Comparison of ENCODE assay signal across 8 cellular contexts in genomic region chr16:4537376-4538066, GRCh38. TPM values are rescaled to one million over a fixed set of nuclear protein-coding genes. Genes with fewer than 3 reads are reported as not detected.
DNase-seq lines count a peak whose midpoint lies in the region; ATAC-seq, FAIRE-seq and TF ChIP-seq lines count a peak whose summit lies in the region.

No MANE protein-coding gene starts in this region.

- ATAC-seq in lower lobe of right lung (peak; percentile 20 to 34), GM19467 (IDR thresholded peaks at IDR 0.05; ENCODE audit: unreplicated experiment) (no peak)

- H3K27me3 ChIP-seq in BLaER1 (no peaks in the 10 kb centered on the region), lower lobe of right lung (ENCODE audit: low read depth) (no peaks in the 10 kb centered on the region), tibial artery (no peaks in the 10 kb centered on the region)

- intact Hi-C loops in lower lobe of right lung (cut with DNase I) (no loop called here), tibial artery (cut with DNase I; ENCODE audit: low total_unique reads) (no loop called here)

- H3K4me3 ChIP-seq in BLaER1 (peak overlapping the region; percentile 85), choroid plexus epithelial cell (ENCODE audit: low read depth, low read length) (peak overlapping the region; percentile 79), lower lobe of right lung (peak overlapping the region; percentile 81), tibial artery (peak overlapping the region; percentile 72 to 83)

- H3K27ac ChIP-seq in BLaER1: peak overlapping the region; percentile 86
- H3K27ac ChIP-seq in lower lobe of right lung: peak overlapping the region; percentile 89
- peak overlapping the region; percentile 79 to 85 for H3K27ac ChIP-seq in tibial artery

- peak overlapping the region; percentile 88 for H3K9ac ChIP-seq in BLaER1

- H3K4me2 ChIP-seq in BLaER1: peak overlapping the region; percentile 99

- no peak for FAIRE-seq in urothelium cell line (lab: Jason Lieb, UNC)

- peaks cover 19% of the 10 kb centered on the region; the same call in 1 of the 2 replicates for H4K20me1 ChIP-seq in BLaER1

- DNase-seq in KBM-7 (peak; percentile 37), choroid plexus epithelial cell (ENCODE audit: low read depth) (no peak), lower lobe of right lung (peak; percentile 51), tibial artery (peak in 1 of 2 donors; percentile 72), NCI-H1417 treated with DMSO at 0.1 percent for 48 hours (lab: John Stamatoyannopoulos, UW) (no peak), urothelium cell line (ENCODE audit: low spot score) (no peak)

- H3K36me3 ChIP-seq in BLaER1 (peaks cover 11% of the 10 kb centered on the region), lower lobe of right lung (no peaks in the 10 kb centered on the region), tibial artery (peaks cover 0 to 10% (median 0%) of the 10 kb centered on the region in 3 donors)

- H3K9me3 ChIP-seq in BLaER1: peaks cover 16% of the 10 kb centered on the region
- H3K9me3 ChIP-seq in lower lobe of right lung: peaks cover 3% of the 10 kb centered on the region
- no peaks in the 10 kb centered on the region for H3K9me3 ChIP-seq in tibial artery

- in situ Hi-C loops in KBM-7 (cut with MboI; ENCODE audit: low pct_unique_long_range_greater_than_20kb, low sequenced_read_pairs): no loop called here

- H3K4me1 ChIP-seq in BLaER1: peaks cover 28% of the 10 kb centered on the region
- H3K4me1 ChIP-seq in lower lobe of right lung: peaks cover 10% of the 10 kb centered on the region
- peaks cover 0 to 24% (median 14%) of the 10 kb centered on the region in 4 donors for H3K4me1 ChIP-seq in tibial artery

- TF ChIP-seq CTCF in choroid plexus epithelial cell (conservative IDR thresholded peaks at IDR 0.05; ENCODE audit: low read depth, low read length) (no peak), lower lobe of right lung (IDR thresholded peaks at IDR 0.05) (no peak), tibial artery (IDR thresholded peaks at IDR 0.05) (no peak)

RNA-seq across cellular contexts. Expression of gene CDIP1, which starts 1.1 kb away (rescaled TPM):
- total RNA-seq in lower lobe of right lung: 21.1 TPM

RNA-seq across cellular contexts. Expression of gene C16orf96, which starts 18.6 kb away (rescaled TPM):
- 0.21 TPM for total RNA-seq in lower lobe of right lung

Comparison
In these comparisons a context has a peak if more than half of its experiments do, and no peak if none do; other contexts are left out.
1. DNase-seq: peak in KBM-7 (single experiment) and lower lobe of right lung (single experiment); none in choroid plexus epithelial cell (single experiment), NCI-H1417 treated with DMSO at 0.1 percent for 48 hours (single experiment) and urothelium cell line (single experiment).
2. Peak in every context shown above with its lines, with median percentiles within 50 percentile points of each other: H3K27ac ChIP-seq and H3K4me3 ChIP-seq.